8 cellular contexts compared by ENCODE assay signal in the genomic region with DNA sequence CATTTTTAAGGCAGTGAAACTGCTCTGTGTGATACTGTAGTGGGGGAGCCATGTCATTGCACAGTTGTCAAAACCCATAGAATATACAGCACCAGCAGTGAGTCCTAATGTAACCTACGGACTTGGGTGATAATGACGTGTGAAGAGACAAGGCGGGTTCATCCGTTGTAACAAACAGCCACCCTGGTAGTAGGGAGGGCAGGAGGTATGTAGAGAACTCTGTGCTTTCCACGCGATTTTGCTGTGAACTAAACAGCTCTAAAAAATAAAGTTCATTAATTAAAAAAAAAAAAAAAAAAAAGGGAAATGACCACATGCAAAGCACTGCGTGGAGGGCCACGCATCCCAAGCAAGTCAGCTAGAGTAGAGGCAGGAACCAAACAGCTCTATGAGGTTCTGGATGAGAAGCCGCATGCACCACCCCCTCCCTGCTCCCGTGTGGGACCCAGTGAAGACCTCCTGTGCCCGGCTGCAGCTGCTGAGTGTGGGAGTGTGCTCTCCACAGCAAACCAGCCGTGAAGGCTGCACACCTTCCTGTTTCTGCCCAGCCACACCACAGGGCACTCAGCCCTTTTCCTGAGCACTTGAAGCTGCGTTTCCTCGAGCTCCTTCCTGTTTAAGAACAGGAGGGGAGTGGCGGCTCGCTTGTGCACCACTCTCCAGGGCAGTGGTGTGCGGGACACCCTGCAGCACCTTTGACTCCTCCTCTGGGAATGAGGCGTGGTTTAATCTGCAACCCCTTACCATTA.
DNase-seq lines count a peak whose midpoint lies in the region; ATAC-seq and TF ChIP-seq lines count a peak whose summit lies in the region.

No MANE protein-coding gene starts in this region.

- dilution Hi-C loops in IMR-90 (cut with HindIII; ENCODE audit: low sequenced_read_pairs, unreplicated experiment): no loop called here

- no peaks in the 10 kb centered on the region for H3K36me3 ChIP-seq in IMR-90 (ENCODE audit: control insufficient read depth, insufficient read depth, low read length)
- no peaks in the 10 kb centered on the region for H3K36me3 ChIP-seq in kidney epithelial cell (ENCODE audit: control insufficient read depth, insufficient read depth, low read length)

- intact Hi-C loops in CD14-positive monocyte (cut with micrococcal nuclease) (loop anchor here in 1 of 2 donors (2.0 kb wide), 1 partner anchor 26 kb away; no protein-coding TSS in a partner anchor), IMR-90 (cut with micrococcal nuclease) (no loop called here), activated B cell treated with CpG ODN at 0.5 μM for 24 hours (cut with micrococcal nuclease) (loop anchor here (1.0 to 2.0 kb wide), 2 partner anchors 27 to 50 kb away; no protein-coding TSS in a partner anchor)

- peak; percentile 75 for DNase-seq in CD14-positive monocyte (ENCODE audit: low spot score)
- no peak for DNase-seq in IMR-90
- DNase-seq in activated B cell treated with CpG ODN at 0.5 μM for 24 hours: peak; percentile 46
- peak; percentile 47 for DNase-seq in kidney epithelial cell (ENCODE audit: low read depth)
- DNase-seq in AG08395 (ENCODE audit: low spot score): no peak
- DNase-seq in GOT3 (lab: John Stamatoyannopoulos, UW): no peak
- no peak for DNase-seq in T1000 (lab: John Stamatoyannopoulos, UW)

- H3K79me1 ChIP-seq in IMR-90 (ENCODE audit: low read depth in 1 of 2, low read length in 2 of 2): peaks cover 8 to 39% of the 10 kb centered on the region in 2 experiments; a peak in 2 of 4 replicates

- H3K27me3 Mint-ChIP-seq in CD14-positive monocyte (ENCODE audit: low read depth in 3 of 3) (peaks cover 0 to 2% (median 2%) of the 10 kb centered on the region in 3 donors), activated B cell treated with CpG ODN at 0.5 μM for 24 hours (no peaks in the 10 kb centered on the region)

- no peak overlapping the region for H2AK5ac ChIP-seq in IMR-90 (ENCODE audit: low read depth, low read length)

- POLR2A ChIA-PET in IMR-90 (lab: Charles Lee; ENCODE audit: unreplicated experiment) (no interaction called here), activated B cell treated with CpG ODN at 0.5 μM for 24 hours (lab: Charles Lee) (interaction anchor here (0.6 to 6.8 kb wide), 12 partner anchors 8 to 84 kb away, joined by 3 to 90 read pairs (median 4); a partner anchor contains a TSS)

- H3K4me3 ChIP-seq in IMR-90 (ENCODE audit: insufficient read depth, low read depth, low read length) (no peak overlapping the region), kidney epithelial cell (ENCODE audit: low read depth, low read length) (no peak overlapping the region)

- no TSS peak for BruUV-seq in IMR-90 (replicated peaks; lab: Mats Ljungman, UMichigan)

- H2AK9ac ChIP-seq in IMR-90 (replicated peaks; ENCODE audit: low read depth, low read length, poor library complexity): peak overlapping the region; percentile 18

- H3K27ac ChIP-seq in IMR-90 (ENCODE audit: insufficient read depth, low read length): no peak overlapping the region

- H2BK120ac ChIP-seq in IMR-90 (ENCODE audit: low read depth, low read length): no peak overlapping the region

- no peak overlapping the region for H3K9ac ChIP-seq in IMR-90 (ENCODE audit: low read depth, low read length)

- H3K56ac ChIP-seq in IMR-90 (ENCODE audit: extremely low read depth, insufficient read depth, low read length): no peak overlapping the region

- H3K4me2 ChIP-seq in IMR-90 (ENCODE audit: low read depth, low read length): no peak overlapping the region

- peak; percentile 50 for ATAC-seq in GM19397 (IDR thresholded peaks at IDR 0.05; ENCODE audit: unreplicated experiment)
- 0 out of 2 replicates have a peak, but pooled peaks have one; percentile 7 for ATAC-seq in IMR-90 (ENCODE audit: low read depth)
- peak; percentile 64 for ATAC-seq in activated B cell treated with CpG ODN at 0.5 μM for 24 hours (ENCODE audit: low read depth)

- TF ChIP-seq POLR2A in IMR-90 (IDR thresholded peaks at IDR 0.05; ENCODE audit: low read depth, low read length): no peak

- peak overlapping the region; percentile 58 to 90 (median 82) for H3K27ac Mint-ChIP-seq in CD14-positive monocyte
- peak overlapping the region; percentile 59 for H3K27ac Mint-ChIP-seq in activated B cell treated with CpG ODN at 0.5 μM for 24 hours

- no peak overlapping the region for H2AFZ ChIP-seq in IMR-90 (replicated peaks; ENCODE audit: low read length, poor library complexity)

- H4K91ac ChIP-seq in IMR-90 (ENCODE audit: insufficient read depth, low read depth, low read length): no peak overlapping the region

- H3K9me1 ChIP-seq in IMR-90 (ENCODE audit: insufficient read depth, low read length): peaks cover 7% of the 10 kb centered on the region

- 25% methylated on average over 2 of the region's 18 CpGs; no CpG with 5 or more reads in 1 of the 2 experiments for WGBS in IMR-90 (ENCODE audit: extremely low coverage in 2 of 2, insufficient read length in 1 of 2), 2 experiments

- H3K4me1 ChIP-seq in IMR-90 (ENCODE audit: control insufficient read depth, insufficient read depth, low read length): peaks cover 18% of the 10 kb centered on the region

- H3K27me3 ChIP-seq in IMR-90 (ENCODE audit: control insufficient read depth, insufficient read depth, low read length): no peaks in the 10 kb centered on the region
- H3K27me3 ChIP-seq in kidney epithelial cell (ENCODE audit: control insufficient read depth, insufficient read depth, low read length): no peaks in the 10 kb centered on the region

- H3K4me1 Mint-ChIP-seq in CD14-positive monocyte (peaks cover 94% of the 10 kb centered on the region), activated B cell treated with CpG ODN at 0.5 μM for 24 hours (peaks cover 91% of the 10 kb centered on the region)

- H3K36me3 Mint-ChIP-seq in CD14-positive monocyte (peaks cover 11 to 22% of the 10 kb centered on the region in 2 donors), activated B cell treated with CpG ODN at 0.5 μM for 24 hours (ENCODE audit: low read depth) (no peaks in the 10 kb centered on the region)

- H4K8ac ChIP-seq in IMR-90 (ENCODE audit: low read depth in 2 of 2, low read length in 2 of 2): no peak overlapping the region

- no peak overlapping the region for H4K5ac ChIP-seq in IMR-90 (ENCODE audit: low read depth, low read length)

- no peak overlapping the region for H2BK15ac ChIP-seq in IMR-90 (ENCODE audit: low read depth, low read length)

- H2BK20ac ChIP-seq in IMR-90 (ENCODE audit: low read depth, low read length): no peak overlapping the region

- no peak overlapping the region for H3K14ac ChIP-seq in IMR-90 (replicated peaks; ENCODE audit: low read depth, low read length)

- H3K4me3 Mint-ChIP-seq in CD14-positive monocyte (peak overlapping the region; percentile 65 to 85), activated B cell treated with CpG ODN at 0.5 μM for 24 hours (peak overlapping the region; percentile 58)

- no peak for TF ChIP-seq RAD21 in IMR-90 (IDR thresholded peaks at IDR 0.05; ENCODE audit: low read length)

- H3K4ac ChIP-seq in IMR-90 (ENCODE audit: low read depth, low read length): no peak overlapping the region

- H4K20me1 ChIP-seq in IMR-90 (ENCODE audit: insufficient read depth, low read length): peaks cover 32% of the 10 kb centered on the region

- TF ChIP-seq CTCF in CD14-positive monocyte (IDR thresholded peaks at IDR 0.05): no peak
- no peak for TF ChIP-seq CTCF in IMR-90 (conservative IDR thresholded peaks at IDR 0.05; ENCODE audit: low read depth, low read length)
- TF ChIP-seq CTCF in activated B cell treated with CpG ODN at 0.5 μM for 24 hours (IDR thresholded peaks at IDR 0.05): no peak
- TF ChIP-seq CTCF in kidney epithelial cell (IDR thresholded peaks at IDR 0.05; ENCODE audit: insufficient read depth, low read length, poor library complexity, severe bottlenecking): no peak

- no peak overlapping the region for H2BK5ac ChIP-seq in IMR-90 (ENCODE audit: low read depth, low read length, poor library complexity, severe bottlenecking)

- no peaks in the 10 kb centered on the region for H3K9me3 ChIP-seq in IMR-90 (ENCODE audit: control insufficient read depth, insufficient read depth, low read length)

- in situ Hi-C loops in IMR-90 (cut with MboI; ENCODE audit: low sequenced_read_pairs): no loop called here

- H3K9me3 Mint-ChIP-seq in CD14-positive monocyte: peaks cover 0 to 2% (median 0%) of the 10 kb centered on the region in 7 donors
- H3K9me3 Mint-ChIP-seq in activated B cell treated with CpG ODN at 0.5 μM for 24 hours: no peaks in the 10 kb centered on the region

- H3K18ac ChIP-seq in IMR-90 (ENCODE audit: low read depth, low read length): no peak overlapping the region

- no peak overlapping the region for H3K23ac ChIP-seq in IMR-90 (ENCODE audit: low read depth, low read length)

- CTCF ChIA-PET in IMR-90 (lab: Yijun Ruan, JAX): no interaction called here
- CTCF ChIA-PET in activated B cell treated with CpG ODN at 0.5 μM for 24 hours (lab: Charles Lee): interaction anchor here (0.6 to 3.7 kb wide), 5 partner anchors 26 to 81 kb away, joined by 3 to 38 read pairs (median 4); a partner anchor contains a TSS

TF ChIP-seq in IMR-90, 13 proteins besides CTCF, POLR2A, EP300 and RAD21 (continues in another document):
- no peak for TF ChIP-seq CEBPB (IDR thresholded peaks at IDR 0.05; ENCODE audit: low read depth, low read length)
- no peak for TF ChIP-seq MAZ (IDR thresholded peaks at IDR 0.05; ENCODE audit: borderline replicate concordance, low read depth, low read length)
- no peak for TF ChIP-seq NFE2L2 (IDR thresholded peaks at IDR 0.05; ENCODE audit: low read depth, low read length)
- TF ChIP-seq, protein P1, sequence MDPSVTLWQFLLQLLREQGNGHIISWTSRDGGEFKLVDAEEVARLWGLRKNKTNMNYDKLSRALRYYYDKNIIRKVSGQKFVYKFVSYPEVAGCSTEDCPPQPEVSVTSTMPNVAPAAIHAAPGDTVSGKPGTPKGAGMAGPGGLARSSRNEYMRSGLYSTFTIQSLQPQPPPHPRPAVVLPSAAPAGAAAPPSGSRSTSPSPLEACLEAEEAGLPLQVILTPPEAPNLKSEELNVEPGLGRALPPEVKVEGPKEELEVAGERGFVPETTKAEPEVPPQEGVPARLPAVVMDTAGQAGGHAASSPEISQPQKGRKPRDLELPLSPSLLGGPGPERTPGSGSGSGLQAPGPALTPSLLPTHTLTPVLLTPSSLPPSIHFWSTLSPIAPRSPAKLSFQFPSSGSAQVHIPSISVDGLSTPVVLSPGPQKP (IDR thresholded peaks at IDR 0.05; ENCODE audit: borderline replicate concordance, low read depth, low read length): no peak
- TF ChIP-seq SMC3 (IDR thresholded peaks at IDR 0.05; ENCODE audit: low read depth, low read length): no peak
- no peak for TF ChIP-seq RFX5 (IDR thresholded peaks at IDR 0.05; ENCODE audit: low read depth, low read length)
- no peak for TF ChIP-seq MAFK (IDR thresholded peaks at IDR 0.05; ENCODE audit: low read depth, low read length)
- no peak for TF ChIP-seq MXI1 (IDR thresholded peaks at IDR 0.05; ENCODE audit: borderline replicate concordance, low read depth, low read length)
- no peak for TF ChIP-seq BHLHE40 (IDR thresholded peaks at IDR 0.05; ENCODE audit: low read depth, low read length)
- no peak for TF ChIP-seq CHD1 (IDR thresholded peaks at IDR 0.05; ENCODE audit: low read depth, low read length)
- no peak for TF ChIP-seq RCOR1 (IDR thresholded peaks at IDR 0.05; ENCODE audit: insufficient replicate concordance, low read length)
- TF ChIP-seq FOS (IDR thresholded peaks at IDR 0.05; ENCODE audit: low read depth, low read length): no peak

Comparison
In these comparisons a context has a peak if more than half of its experiments do, and no peak if none do; other contexts are left out.
1. DNase-seq: peak in CD14-positive monocyte (single experiment), activated B cell treated with CpG ODN at 0.5 μM for 24 hours (single experiment) and kidney epithelial cell (single experiment); none in IMR-90 (single experiment), AG08395 (single experiment), GOT3 (single experiment) and T1000 (single experiment).
2. ATAC-seq: peak in every context shown above with its lines; median percentile 64 in activated B cell treated with CpG ODN at 0.5 μM for 24 hours; 50 in GM19397; 7 in IMR-90.